1 cellular context compared by ENCODE assay signal in genomic region chr5:98770158-98770910, GRCh38.
TF ChIP-seq lines count a peak whose summit lies in the region.

No MANE protein-coding gene starts in this region.

TF ChIP-seq in HEK293, 187 proteins besides CTCF, POLR2A, EP300 and RAD21 (continued from another document):
- TF ChIP-seq PRDM10 (tag by site-specific recombination; IDR thresholded peaks at IDR 0.05), result peak; percentile 47
- peak; percentile 94 for TF ChIP-seq ZBTB10 (tag by site-specific recombination; IDR thresholded peaks at IDR 0.05)
- TF ChIP-seq ZNF146 (tag by site-specific recombination; IDR thresholded peaks at IDR 0.05), result no peak
- no peak; the same call in 1 of the 2 replicates for TF ChIP-seq GFI1B (tag by site-specific recombination; IDR thresholded peaks at IDR 0.05)
- TF ChIP-seq OSR2 (tag by site-specific recombination; IDR thresholded peaks at IDR 0.05), result no peak
- peak; percentile 29; the same call in 1 of the 2 replicates for TF ChIP-seq ZNF580 (tag by site-specific recombination; IDR thresholded peaks at IDR 0.05)
- no peak for TF ChIP-seq ZNF350 (tag by site-specific recombination; IDR thresholded peaks at IDR 0.05)
- TF ChIP-seq ZNF23 (tag by site-specific recombination; IDR thresholded peaks at IDR 0.05; ENCODE audit: borderline replicate concordance), result no peak
- no peak for TF ChIP-seq ZNF645 (tag by site-specific recombination; IDR thresholded peaks at IDR 0.05)
- TF ChIP-seq ZNF324 (tag by site-specific recombination; IDR thresholded peaks at IDR 0.05), result peak; percentile 93; the same call in 1 of the 2 replicates
- peak; percentile 66; the same call in 1 of the 2 replicates for TF ChIP-seq ZNF660 (tag by site-specific recombination; IDR thresholded peaks at IDR 0.05)
- no peak for TF ChIP-seq SETDB1 (IDR thresholded peaks at IDR 0.05; ENCODE audit: insufficient read length, low read length)
- TF ChIP-seq ZNF488 (tag by site-specific recombination; IDR thresholded peaks at IDR 0.05), result no peak
- TF ChIP-seq ZNF223 (tag by site-specific recombination; IDR thresholded peaks at IDR 0.05), result no peak
- 0 out of 2 replicates have a peak, but pooled peaks have one; percentile 31 for TF ChIP-seq ZNF626 (tag by site-specific recombination; IDR thresholded peaks at IDR 0.05)
- 0 out of 2 replicates have a peak, but pooled peaks have one; percentile 10 for TF ChIP-seq REST (tag by site-specific recombination; IDR thresholded peaks at IDR 0.05)
- no peak for TF ChIP-seq ZNF48 (tag by site-specific recombination; IDR thresholded peaks at IDR 0.05)
- TF ChIP-seq ZNF391 (tag by site-specific recombination; IDR thresholded peaks at IDR 0.05; ENCODE audit: borderline replicate concordance, low read depth), result peak; percentile 43; the same call in 1 of the 2 replicates
- no peak for TF ChIP-seq ZNF792 (tag by site-specific recombination; IDR thresholded peaks at IDR 0.05)
- TF ChIP-seq MZF1 (tag by site-specific recombination; IDR thresholded peaks at IDR 0.05; ENCODE audit: borderline replicate concordance), result peak; percentile 93; the same call in 1 of the 2 replicates
- TF ChIP-seq ZNF518A (tag by site-specific recombination; conservative IDR thresholded peaks at IDR 0.05; ENCODE audit: low read depth), result 0 out of 2 replicates have a peak, but pooled peaks have one; percentile 6
- 0 out of 2 replicates have a peak, but pooled peaks have one; percentile 37 for TF ChIP-seq ZSCAN23 (tag by site-specific recombination; IDR thresholded peaks at IDR 0.05)
- no peak for TF ChIP-seq ZNF426 (tag by site-specific recombination; IDR thresholded peaks at IDR 0.05)
- no peak for TF ChIP-seq YY1 (tag by site-specific recombination; IDR thresholded peaks at IDR 0.05)
